In the genomic region with DNA sequence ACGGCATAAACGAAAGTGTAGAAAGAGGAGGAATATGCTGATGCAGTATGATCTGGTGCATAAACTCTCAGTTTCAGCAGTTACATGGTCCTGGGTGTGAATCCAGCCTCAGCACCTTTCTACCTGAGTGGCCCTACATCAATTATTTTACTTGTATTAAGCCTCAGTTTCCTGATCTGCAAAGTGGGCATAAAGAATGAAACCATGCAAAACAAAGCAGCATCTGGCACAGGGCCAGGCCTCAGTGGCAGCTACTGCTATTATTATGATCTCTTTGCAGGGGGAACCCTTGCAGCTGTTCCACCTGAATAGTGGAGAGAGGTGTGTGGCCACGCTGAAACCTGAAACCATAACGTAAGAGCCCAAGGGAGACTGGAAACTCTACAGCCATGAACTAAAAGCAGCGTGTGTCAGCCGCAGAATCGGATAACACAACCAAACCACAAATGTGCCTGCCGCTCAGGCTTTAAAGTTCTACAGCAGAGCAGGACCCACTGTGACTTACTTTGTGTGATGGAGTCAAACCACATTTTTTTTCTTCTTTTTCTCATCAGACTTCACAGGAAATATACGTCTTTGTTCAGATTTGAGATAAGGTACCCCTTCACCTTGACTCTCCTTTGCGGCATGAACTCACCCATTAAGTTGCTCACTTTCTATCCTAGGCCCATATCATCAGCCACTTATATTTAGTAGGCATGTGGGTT, we compare ENCODE assay signal across 9 cellular contexts. TPM values are rescaled to one million over a fixed set of nuclear protein-coding genes. Genes with fewer than 3 reads are reported as not detected.
DNase-seq lines count a peak whose midpoint lies in the region; ATAC-seq and TF ChIP-seq lines count a peak whose summit lies in the region.
"Had no signal": no experiment of that assay in that cellular context is flagged by ENCODE, and none has a peak within 500 bp of the region (broad histone marks: within the 10 kb centered on the region; RNA-seq: fewer than 3 reads in every experiment).

No MANE protein-coding gene starts in this region.

- peaks cover 61% of the 10 kb centered on the region for H3K4me1 Mint-ChIP-seq in stimulated activated naive CD8-positive, alpha-beta T cell treated with anti-CD3 and anti-CD28 coated beads, Interleukin-15, amount 100 ng/mL, for 72 hours

- ATAC-seq in GM18907 (IDR thresholded peaks at IDR 0.05; ENCODE audit: unreplicated experiment) (peak; percentile 82), HG02885 (IDR thresholded peaks at IDR 0.05; ENCODE audit: poor library complexity, unreplicated experiment) (peak; percentile 90), mucosa of descending colon (peak; percentile 4)
- peak; percentile 90 for ATAC-seq in stimulated activated naive CD8-positive, alpha-beta T cell treated with anti-CD3 and anti-CD28 coated beads, Interleukin-15, amount 100 ng/mL, for 72 hours

- H3K36me3 ChIP-seq in mucosa of descending colon (ENCODE audit: low read depth): no peaks in the 10 kb centered on the region
- H3K36me3 ChIP-seq: right lobe of liver had no signal

- H3K9me3 ChIP-seq in mucosa of descending colon: no peaks in the 10 kb centered on the region
- H3K9me3 ChIP-seq: right lobe of liver had no signal

- H3K27me3 Mint-ChIP-seq in stimulated activated naive CD8-positive, alpha-beta T cell treated with anti-CD3 and anti-CD28 coated beads, Interleukin-15, amount 100 ng/mL, for 72 hours: peaks cover 7% of the 10 kb centered on the region

- TF ChIP-seq CTCF in mucosa of descending colon (IDR thresholded peaks at IDR 0.05) (no peak), coronary artery (IDR thresholded peaks at IDR 0.05) (no peak)

- no peaks in the 10 kb centered on the region for H3K9me3 Mint-ChIP-seq in stimulated activated naive CD8-positive, alpha-beta T cell treated with anti-CD3 and anti-CD28 coated beads, Interleukin-15, amount 100 ng/mL, for 72 hours

- H3K27ac Mint-ChIP-seq in stimulated activated naive CD8-positive, alpha-beta T cell treated with anti-CD3 and anti-CD28 coated beads, Interleukin-15, amount 100 ng/mL, for 72 hours: peak overlapping the region; percentile 57 to 85

- DNase-seq in NCI-H2196 treated with DMSO at 0.1 percent for 48 hours (lab: John Stamatoyannopoulos, UW; ENCODE audit: unreplicated experiment): peak; percentile 31
- DNase-seq in activated CD8-positive, alpha-beta memory T cell treated with anti-CD3 and anti-CD28 coated beads, Interleukin-2, amount 50 U/mL, for 4 hours: peak; percentile 74
- DNase-seq in mucosa of descending colon: peak in 1 of 3 donors; percentile 59
- DNase-seq in stimulated activated naive CD8-positive, alpha-beta T cell treated with anti-CD3 and anti-CD28 coated beads, Interleukin-15, amount 100 ng/mL, for 72 hours: peak; percentile 80 to 93
- DNase-seq in AG20443 (ENCODE audit: low spot score): no peak
- no peak for DNase-seq in coronary artery (ENCODE audit: low spot score)

- H3K4me1 ChIP-seq in mucosa of descending colon (ENCODE audit: low read depth): peaks cover 28% of the 10 kb centered on the region

- H3K4me3 ChIP-seq in mucosa of descending colon: no peak overlapping the region
- no peak overlapping the region for H3K4me3 ChIP-seq in coronary artery
- H3K4me3 ChIP-seq: right lobe of liver had no signal

- H3K27ac ChIP-seq in coronary artery: no peak overlapping the region

- H3K4me3 Mint-ChIP-seq in stimulated activated naive CD8-positive, alpha-beta T cell treated with anti-CD3 and anti-CD28 coated beads, Interleukin-15, amount 100 ng/mL, for 72 hours: peak overlapping the region; percentile 47 to 59

- intact Hi-C loops in mucosa of descending colon (cut with DNase I, micrococcal nuclease): no loop called here

RNA-seq across cellular contexts. Expression of a gene that starts 29.2 kb away (rescaled TPM):
- total RNA-seq in mucosa of descending colon: 100 to 1,000 TPM; 163 to 292 (median 243) TPM

Comparison
In these comparisons a context has a peak if more than half of its experiments do, and no peak if none do; other contexts are left out.
1. ATAC-seq: peak in every context shown above with its lines; median percentile 90 in HG02885; 90 in stimulated activated naive CD8-positive, alpha-beta T cell treated with anti-CD3 and anti-CD28 coated beads, Interleukin-15, amount 100 ng/mL, for 72 hours; 82 in GM18907; 4 in mucosa of descending colon.
2. DNase-seq: peak in NCI-H2196 treated with DMSO at 0.1 percent for 48 hours (single experiment), activated CD8-positive, alpha-beta memory T cell treated with anti-CD3 and anti-CD28 coated beads, Interleukin-2, amount 50 U/mL, for 4 hours (single experiment) and stimulated activated naive CD8-positive, alpha-beta T cell treated with anti-CD3 and anti-CD28 coated beads, Interleukin-15, amount 100 ng/mL, for 72 hours (2 of 2); none in AG20443 (single experiment) and coronary artery (single experiment).